In the genomic region with DNA sequence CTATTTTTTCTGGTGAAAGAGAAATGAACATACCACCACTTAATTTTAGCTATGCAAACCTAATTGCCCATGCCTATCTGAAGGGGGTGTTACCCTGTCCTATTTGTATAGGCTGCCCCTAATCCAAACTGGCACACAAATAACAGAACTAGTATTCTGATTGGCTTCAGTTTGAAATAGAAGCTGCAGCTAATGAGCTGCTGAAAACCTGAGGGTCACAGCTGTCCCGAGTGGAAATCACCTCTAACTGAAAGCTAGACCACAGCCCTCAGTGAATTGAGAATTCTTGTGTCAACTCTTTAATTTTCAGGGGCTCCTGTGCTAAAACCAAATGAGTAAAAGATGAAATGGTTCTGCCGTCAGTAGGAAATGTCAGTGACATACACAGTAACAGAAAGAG, we compare ENCODE assay signal across 10 cellular contexts. TPM values are rescaled to one million over a fixed set of nuclear protein-coding genes. Genes with fewer than 3 reads are reported as not detected.
A peak's percentile ranks its signal among the peaks of the same experiment; 100 is the strongest.
DNase-seq lines count a peak whose midpoint lies in the region; ATAC-seq and TF ChIP-seq lines count a peak whose summit lies in the region.
"Had no signal": no experiment of that assay in that cellular context is flagged by ENCODE, and none has a peak within 500 bp of the region (broad histone marks: within the 10 kb centered on the region; RNA-seq: fewer than 3 reads in every experiment).

No MANE protein-coding gene starts in this region.

- no peak overlapping the region for H3K4me3 ChIP-seq in endodermal cell (ENCODE audit: low read length)
- no peak overlapping the region for H3K4me3 ChIP-seq in coronary artery

- H3K27me3 ChIP-seq in endodermal cell (ENCODE audit: control insufficient read depth, insufficient read depth, low read length, poor library complexity, severe bottlenecking), result no peaks in the 10 kb centered on the region

- H3K4me3 Mint-ChIP-seq in endodermal cell, result no peak overlapping the region

- TF ChIP-seq CTCF in endodermal cell (conservative IDR thresholded peaks at IDR 0.05), result no peak
- TF ChIP-seq CTCF in coronary artery (IDR thresholded peaks at IDR 0.05), result no peak

- no peaks in the 10 kb centered on the region for H3K27me3 Mint-ChIP-seq in endodermal cell (ENCODE audit: insufficient read depth)

- 90 to 100% methylated on average over 1 to 2 of the region's 2 CpGs for WGBS in endodermal cell (ENCODE audit: insufficient coverage in 1 of 2, insufficient read length in 1 of 2), 2 experiments

- peaks cover 42% of the 10 kb centered on the region for H3K36me3 Mint-ChIP-seq in endodermal cell (ENCODE audit: low read depth)

- ATAC-seq in GM18520 (IDR thresholded peaks at IDR 0.05; ENCODE audit: unreplicated experiment) (peak; percentile 88), GM21447 (IDR thresholded peaks at IDR 0.05; ENCODE audit: unreplicated experiment) (peak; percentile 68), HG03103 (IDR thresholded peaks at IDR 0.05; ENCODE audit: low read depth, unreplicated experiment) (peak; percentile 52)

- DNase-seq in endodermal cell (no peak), caudate nucleus (lab: John Stamatoyannopoulos, UW) (no peak), coronary artery (ENCODE audit: low spot score) (no peak)
- DNase-seq in activated CD8-positive, alpha-beta memory T cell treated with anti-CD3 and anti-CD28 coated beads for 24 hours, result no peak
- no peak for DNase-seq in effector CD4-positive, alpha-beta T cell
- DNase-seq: kidney had no signal

- peaks cover 69% of the 10 kb centered on the region for H3K36me3 ChIP-seq in endodermal cell (ENCODE audit: control insufficient read depth, insufficient read depth, low read length)

- no peak overlapping the region for H3K9ac ChIP-seq in endodermal cell (ENCODE audit: extremely low read depth, low read length, poor library complexity, severe bottlenecking)

- peaks cover 9% of the 10 kb centered on the region for H3K9me3 ChIP-seq in endodermal cell (ENCODE audit: control insufficient read depth, low read length)

- H3K27ac Mint-ChIP-seq in endodermal cell, result peak overlapping the region; percentile 23

- no peak overlapping the region for H3K27ac ChIP-seq in endodermal cell (ENCODE audit: low read depth, low read length)
- H3K27ac ChIP-seq in caudate nucleus (ENCODE audit: low read depth, low read length), result no peak overlapping the region
- no peak overlapping the region for H3K27ac ChIP-seq in coronary artery

- H3K9me3 Mint-ChIP-seq in endodermal cell, result peaks cover 10% of the 10 kb centered on the region

- peaks cover 14% of the 10 kb centered on the region for H3K4me1 Mint-ChIP-seq in endodermal cell

- no peaks in the 10 kb centered on the region for H3K4me1 ChIP-seq in endodermal cell (ENCODE audit: control insufficient read depth, insufficient read depth, low read length)

RNA-seq across cellular contexts. Expression of a gene that starts 28.7 kb away (rescaled TPM):
- 100 to 1,000 TPM; 118 to 142 TPM for total RNA-seq in endodermal cell
- 5.3 TPM for polyA plus RNA-seq in endodermal cell (2013, experiment 1 of 2)
- polyA plus RNA-seq in endodermal cell (2013, experiment 2 of 2), result 7.2 TPM
- total RNA-seq: osteoblast had no signal
